8 cellular contexts compared by ENCODE assay signal in the genomic region with DNA sequence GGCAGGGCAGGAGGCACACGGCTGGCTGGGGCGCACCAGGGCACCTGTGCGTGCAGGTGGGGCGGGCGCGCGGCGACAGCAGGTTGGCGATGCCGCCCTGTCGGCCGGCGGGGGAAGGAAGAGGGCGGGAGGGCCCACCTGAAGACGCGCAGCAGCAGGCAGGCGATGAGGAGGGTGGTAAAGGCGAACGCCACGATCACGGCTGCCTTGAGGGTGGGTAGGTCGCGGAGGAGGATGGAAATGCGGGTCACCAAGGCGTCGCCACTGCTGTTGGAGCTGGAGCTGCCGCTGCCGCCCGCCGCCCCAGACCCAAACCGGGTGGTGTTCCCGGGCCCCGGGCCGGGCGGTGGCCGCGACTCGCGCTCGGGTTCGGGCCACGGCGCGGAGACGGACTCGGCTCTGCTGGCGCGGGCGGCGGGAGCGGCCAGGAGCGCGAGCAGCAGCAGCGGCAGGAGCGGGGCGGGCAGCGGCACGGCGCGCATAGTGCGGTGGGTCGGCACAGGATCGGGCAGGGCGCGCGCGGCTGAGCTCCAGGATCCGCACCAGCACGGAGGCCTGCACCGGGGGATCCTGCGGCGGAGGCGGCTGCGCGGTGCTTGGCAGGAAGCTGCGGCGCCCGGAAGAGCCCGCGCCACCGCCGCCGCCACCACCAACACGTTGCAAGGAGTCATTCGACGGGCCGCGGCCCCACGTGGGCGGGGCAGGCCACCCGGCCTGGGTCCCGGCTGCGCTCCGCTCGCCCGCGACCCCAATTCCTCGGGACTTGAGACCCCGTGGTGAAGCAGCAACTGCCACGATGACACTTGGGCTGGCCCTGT. TPM values are rescaled to one million over a fixed set of nuclear protein-coding genes. Genes with fewer than 3 reads are reported as not detected.
DNase-seq lines count a peak whose midpoint lies in the region; ATAC-seq and TF ChIP-seq lines count a peak whose summit lies in the region.

Gene FAM174B (minus strand): TSS at position 598 of the 818 bp plus-strand sequence.

- intact Hi-C loops in sigmoid colon (cut with DNase I) = no loop called here

- peaks cover 1% of the 10 kb centered on the region for H3K36me3 Mint-ChIP-seq in activated naive CD8-positive, alpha-beta T cell treated with anti-CD3 and anti-CD28 coated beads, Interleukin-2, amount 50 U/mL, for 24 hours (ENCODE audit: low read depth)

- H3K4me1 ChIP-seq in iPS DF 6.9 (ENCODE audit: control insufficient read depth, insufficient read depth, low read length) = peaks cover 10% of the 10 kb centered on the region
- H3K4me1 ChIP-seq in sigmoid colon = peaks cover 0 to 32% (median 18%) of the 10 kb centered on the region in 4 donors

- TF ChIP-seq EP300 in sigmoid colon (IDR thresholded peaks at IDR 0.05) = no peak

- H3K4me3 Mint-ChIP-seq in activated naive CD8-positive, alpha-beta T cell treated with anti-CD3 and anti-CD28 coated beads, Interleukin-2, amount 50 U/mL, for 24 hours = peak within 1 kb of the TSS; percentile 69

- H3K27me3 ChIP-seq in iPS DF 6.9 (ENCODE audit: control insufficient read depth, insufficient read depth, low read length) (peaks cover 1% of the 10 kb centered on the region), sigmoid colon (no peaks in the 10 kb centered on the region)

- H3K4me3 ChIP-seq in iPS DF 6.9 (ENCODE audit: low read length) (peak within 1 kb of the TSS; percentile 53; the same call in 1 of the 2 replicates), sigmoid colon (peak within 1 kb of the TSS; percentile 36 to 72 (median 57))

- H3K27me3 Mint-ChIP-seq in activated naive CD8-positive, alpha-beta T cell treated with anti-CD3 and anti-CD28 coated beads, Interleukin-2, amount 50 U/mL, for 24 hours = peaks cover 52% of the 10 kb centered on the region

- H3K9me3 ChIP-seq in iPS DF 6.9 (ENCODE audit: control insufficient read depth, insufficient read depth, low read length) = no peaks in the 10 kb centered on the region
- H3K9me3 ChIP-seq in sigmoid colon = no peaks in the 10 kb centered on the region

- no peaks in the 10 kb centered on the region for H3K9me3 Mint-ChIP-seq in activated naive CD8-positive, alpha-beta T cell treated with anti-CD3 and anti-CD28 coated beads, Interleukin-2, amount 50 U/mL, for 24 hours

- peak within 1 kb of the TSS; percentile 40 for H3K27ac Mint-ChIP-seq in activated naive CD8-positive, alpha-beta T cell treated with anti-CD3 and anti-CD28 coated beads, Interleukin-2, amount 50 U/mL, for 24 hours

- DNase-seq in G401 (ENCODE audit: low spot score) (peak; percentile 16), NCI-H510A treated with DMSO at 0.1 percent for 48 hours (lab: John Stamatoyannopoulos, UW) (peak; percentile 29), iPS DF 6.9 (ENCODE audit: low read depth, low spot score) (no peak), sigmoid colon (peak; percentile 72), LoVo (ENCODE audit: low spot score) (no peak)
- peak; percentile 36 for DNase-seq in activated naive CD8-positive, alpha-beta T cell treated with anti-CD3 and anti-CD28 coated beads, Interleukin-2, amount 50 U/mL, for 24 hours

- no CpG with 5 or more reads among the region's 100 CpGs for WGBS in iPS DF 6.9 (ENCODE audit: insufficient coverage, insufficient read length)
- WGBS in sigmoid colon, 2 donors = 1% methylated on average over 100 of the region's 100 CpGs

- TF ChIP-seq POLR2A in sigmoid colon (IDR thresholded peaks at IDR 0.05) = no peak

- H3K36me3 ChIP-seq in iPS DF 6.9 (ENCODE audit: control insufficient read depth, insufficient read depth, low read length) (no peaks in the 10 kb centered on the region), sigmoid colon (no peaks in the 10 kb centered on the region)

- in situ Hi-C loops in G401 (cut with HindIII; ENCODE audit: low sequenced_read_pairs) = no loop called here

- H3K4me1 Mint-ChIP-seq in activated naive CD8-positive, alpha-beta T cell treated with anti-CD3 and anti-CD28 coated beads, Interleukin-2, amount 50 U/mL, for 24 hours = peaks cover 7% of the 10 kb centered on the region

- H3K27ac ChIP-seq in iPS DF 6.9 (ENCODE audit: low read length) (no peak within 1 kb of the TSS), sigmoid colon (peak within 1 kb of the TSS; percentile 41 to 70 (median 58))

- ATAC-seq in GM21576 (IDR thresholded peaks at IDR 0.05; ENCODE audit: unreplicated experiment) (peak; percentile 51), GM19467 (IDR thresholded peaks at IDR 0.05; ENCODE audit: unreplicated experiment) (no peak)
- peak; percentile 52 for ATAC-seq in activated naive CD8-positive, alpha-beta T cell treated with anti-CD3 and anti-CD28 coated beads, Interleukin-2, amount 50 U/mL, for 24 hours

- TF ChIP-seq CTCF in sigmoid colon (IDR thresholded peaks at IDR 0.05) = no peak

RNA-seq across cellular contexts. Expression of gene FAM174B, which starts in this region (rescaled TPM):
- total RNA-seq in G401 (2014; rRNA removed; shearing (Covaris generic)) = 2.8 and 10.0 TPM in 2 replicates
- total RNA-seq in sigmoid colon = 10 to 100 TPM in 1 of 4 donors, 1 to 10 TPM in 3; 5.3 to 38.9 (median 6.1) TPM
- 10 to 100 TPM in 1 of 3 donors, 1 to 10 TPM in 2; 8.1 to 19.8 (median 9.5) TPM for polyA plus RNA-seq in sigmoid colon

Comparison
In these comparisons a context has a peak if more than half of its experiments do, and no peak if none do; other contexts are left out.
1. DNase-seq: peak in G401 (single experiment), NCI-H510A treated with DMSO at 0.1 percent for 48 hours (single experiment), activated naive CD8-positive, alpha-beta T cell treated with anti-CD3 and anti-CD28 coated beads, Interleukin-2, amount 50 U/mL, for 24 hours (single experiment) and sigmoid colon (single experiment); none in iPS DF 6.9 (single experiment) and LoVo (single experiment).